ENCODE assay signal across 9 cellular contexts in genomic region chr4:154332681-154333421, GRCh38.
DNase-seq lines count a peak whose midpoint lies in the region; ATAC-seq and TF ChIP-seq lines count a peak whose summit lies in the region.
"Had no signal": no experiment of that assay in that cellular context is flagged by ENCODE, and none has a peak within 500 bp of the region (broad histone marks: within the 10 kb centered on the region; RNA-seq: fewer than 3 reads in every experiment).

No MANE protein-coding gene starts in this region.

- H3K27me3 Mint-ChIP-seq in activated T-cell treated with anti-CD3 and anti-CD28 coated beads, Interleukin-2, amount 50 U/mL, for 72 hours (ENCODE audit: low read depth): peaks cover 29% of the 10 kb centered on the region

- H4K20me1 ChIP-seq in DND-41 (ENCODE audit: insufficient read depth, low read length): no peaks in the 10 kb centered on the region

- H3K4me3 Mint-ChIP-seq in activated T-cell treated with anti-CD3 and anti-CD28 coated beads, Interleukin-2, amount 50 U/mL, for 72 hours: peak overlapping the region; percentile 78 to 85

- ATAC-seq in DND-41 (ENCODE audit: insufficient read depth, low read depth) (peak; percentile 64), GM21786 (IDR thresholded peaks at IDR 0.05; ENCODE audit: unreplicated experiment) (peak; percentile 90), sciatic nerve (peak; percentile 83)
- ATAC-seq in activated T-cell treated with anti-CD3 and anti-CD28 coated beads, Interleukin-2, amount 50 U/mL, for 72 hours (replicated peaks in 1 of 2): peak; percentile 90 to 93

- intact Hi-C loops in head of caudate nucleus (cut with DNase I) (loop anchor here (10.0 kb wide), 1 partner anchor 182 kb away; no protein-coding TSS in a partner anchor), sciatic nerve (cut with DNase I) (no loop called here)

- peaks cover 11% of the 10 kb centered on the region for H3K4me1 Mint-ChIP-seq in activated T-cell treated with anti-CD3 and anti-CD28 coated beads, Interleukin-2, amount 50 U/mL, for 72 hours (ENCODE audit: low read depth)

- H3K79me2 ChIP-seq in DND-41 (ENCODE audit: insufficient read depth, low read length): no peaks in the 10 kb centered on the region

- H3K9me3 ChIP-seq in DND-41 (ENCODE audit: insufficient read depth, low read length, severe bottlenecking): no peaks in the 10 kb centered on the region

- H3K9ac ChIP-seq in DND-41 (ENCODE audit: low read depth, low read length): no peak overlapping the region

- H3K27ac ChIP-seq in DND-41 (ENCODE audit: low read length): no peak overlapping the region
- H3K27ac ChIP-seq: skin epidermis had no signal

- H3K27ac Mint-ChIP-seq in activated T-cell treated with anti-CD3 and anti-CD28 coated beads, Interleukin-2, amount 50 U/mL, for 72 hours: no peak overlapping the region

- H3K36me3 Mint-ChIP-seq in activated T-cell treated with anti-CD3 and anti-CD28 coated beads, Interleukin-2, amount 50 U/mL, for 72 hours (ENCODE audit: insufficient read depth in 2 of 2): no peaks in the 10 kb centered on the region

- peaks cover 7% of the 10 kb centered on the region for H3K4me1 ChIP-seq in DND-41 (ENCODE audit: insufficient read depth, low read length)

- no peaks in the 10 kb centered on the region for H3K9me3 Mint-ChIP-seq in activated T-cell treated with anti-CD3 and anti-CD28 coated beads, Interleukin-2, amount 50 U/mL, for 72 hours

- TF ChIP-seq CTCF in DND-41 (IDR thresholded peaks at IDR 0.05; ENCODE audit: borderline replicate concordance, extremely low read depth, low read length, poor library complexity, severe bottlenecking): peak; percentile 5

- H3K4me3 ChIP-seq in DND-41 (ENCODE audit: low read depth in 1 of 2, low read length in 2 of 2): peak overlapping the region in 1 of 2 experiments; percentile 23; a peak in 1 of 4 replicates

- H3K27me3 ChIP-seq in DND-41 (ENCODE audit: insufficient read depth, low read length, poor library complexity): peaks cover 8% of the 10 kb centered on the region

- H3K4me2 ChIP-seq in DND-41 (ENCODE audit: insufficient read depth, low read length): peak overlapping the region; percentile 51

- DNase-seq in DND-41 (peak; percentile 27), NCI-H2227 treated with DMSO at 0.1 percent for 48 hours (lab: John Stamatoyannopoulos, UW) (peak; percentile 87), head of caudate nucleus (peak; percentile 33 to 79 (median 61)), sciatic nerve (ENCODE audit: low spot score) (peak; percentile 57), NCI-H2196 (lab: John Stamatoyannopoulos, UW; ENCODE audit: unreplicated experiment) (no peak), DMS153 treated with DMSO at 0.1 percent for 48 hours (lab: John Stamatoyannopoulos, UW; ENCODE audit: unreplicated experiment) (no peak)
- DNase-seq in activated T-cell treated with anti-CD3 and anti-CD28 coated beads, Interleukin-2, amount 50 U/mL, for 72 hours: peak; percentile 58 to 67

- no peak overlapping the region for H2AFZ ChIP-seq in DND-41 (ENCODE audit: low read depth, low read length)

- no peaks in the 10 kb centered on the region for H3K36me3 ChIP-seq in DND-41 (ENCODE audit: insufficient read depth, low read length)

Comparison
In these comparisons a context has a peak if more than half of its experiments do, and no peak if none do; other contexts are left out.
1. DNase-seq: peak in DND-41 (single experiment), NCI-H2227 treated with DMSO at 0.1 percent for 48 hours (single experiment), activated T-cell treated with anti-CD3 and anti-CD28 coated beads, Interleukin-2, amount 50 U/mL, for 72 hours (2 of 2), head of caudate nucleus (42 of 42) and sciatic nerve (single experiment); none in NCI-H2196 (single experiment) and DMS153 treated with DMSO at 0.1 percent for 48 hours (single experiment).
2. Peak in every context shown above with its lines, with median percentiles within 50 percentile points of each other: ATAC-seq.